Comparison of ENCODE assay signal across 26 cellular contexts in genomic region chr3:76025561-76025960, GRCh38.
"Had no signal": no experiment of that assay in that cellular context is flagged by ENCODE, and none has a peak within 500 bp of the region (broad histone marks: within the 10 kb centered on the region; RNA-seq: fewer than 3 reads in every experiment).

No MANE protein-coding gene starts in this region.

- H3K4me3 ChIP-seq: Peyer's patch, SJSA1 had no signal

- DNase-seq: activated CD4-positive, alpha-beta memory T cell treated with anti-CD3 and anti-CD28 coated beads for 36 hours; activated CD4-positive, alpha-beta T cell treated with anti-CD3 and anti-CD28 coated beads, Interleukin-2, amount 10 ng/mL, durations not matched to agents 7 days and 5 days; activated CD4-positive, CD25-positive, alpha-beta regulatory T cell; activated CD8-positive, alpha-beta memory T cell treated with anti-CD3 and anti-CD28 coated beads for 24 hours; activated effector memory CD4-positive, alpha-beta T cell treated with anti-CD3 and anti-CD28 coated beads, Interleukin-2, amount 50 U/mL, for 16 hours; activated naive CD4-positive, alpha-beta T cell treated with Interleukin-2 at 50 U/mL for 16 hours; activated naive CD8-positive, alpha-beta T cell treated with anti-CD3 and anti-CD28 coated beads, Interleukin-2, amount 50 U/mL, for 24 hours; activated T-cell treated with anti-CD3 and anti-CD28 coated beads, Interleukin-2, amount 50 U/mL, for 4 hours; amygdala; cerebellar nuclear complex; Karpas-422; MM.1S; NCI-H1105; NCI-H1436; NCI-H187; NCI-H2081; NCI-H510A treated with DMSO at 0.1 percent for 48 hours; NCI-H69; NK-92 treated with Interleukin-12 subunit alpha and Interleukin-12 subunit beta, amount 100 ng/mL, for 24 hours; Peyer's patch; SHP77; T-helper 2 cell; T1000 had no signal

- H3K4me1 Mint-ChIP-seq: activated CD4-positive, alpha-beta T cell treated with anti-CD3 and anti-CD28 coated beads, Interleukin-2, amount 10 ng/mL, durations not matched to agents 7 days and 5 days; activated naive CD8-positive, alpha-beta T cell treated with anti-CD3 and anti-CD28 coated beads, Interleukin-2, amount 50 U/mL, for 24 hours had no signal

- H3K27me3 ChIP-seq: Peyer's patch, SJSA1 had no signal

- H3K36me3 ChIP-seq: Peyer's patch, SJSA1 had no signal

- H3K9me3 ChIP-seq: Peyer's patch, SJSA1 had no signal

- H3K27me3 Mint-ChIP-seq: activated CD4-positive, alpha-beta memory T cell treated with anti-CD3 and anti-CD28 coated beads for 36 hours; activated CD4-positive, alpha-beta T cell treated with anti-CD3 and anti-CD28 coated beads, Interleukin-2, amount 10 ng/mL, durations not matched to agents 7 days and 5 days; activated naive CD8-positive, alpha-beta T cell treated with anti-CD3 and anti-CD28 coated beads, Interleukin-2, amount 50 U/mL, for 24 hours had no signal

- H3K27ac Mint-ChIP-seq: activated CD4-positive, alpha-beta memory T cell treated with anti-CD3 and anti-CD28 coated beads for 36 hours; activated CD4-positive, alpha-beta T cell treated with anti-CD3 and anti-CD28 coated beads, Interleukin-2, amount 10 ng/mL, durations not matched to agents 7 days and 5 days; activated naive CD4-positive, alpha-beta T cell treated with anti-CD3 and anti-CD28 coated beads, Interleukin-2, amount 50 U/mL, for 72 hours; activated naive CD8-positive, alpha-beta T cell treated with anti-CD3 and anti-CD28 coated beads, Interleukin-2, amount 50 U/mL, for 24 hours had no signal

- H3K4me1 ChIP-seq: Peyer's patch, SJSA1 had no signal

- H3K36me3 Mint-ChIP-seq: activated CD4-positive, alpha-beta memory T cell treated with anti-CD3 and anti-CD28 coated beads for 36 hours; activated naive CD4-positive, alpha-beta T cell treated with anti-CD3 and anti-CD28 coated beads, Interleukin-2, amount 50 U/mL, for 72 hours had no signal

- ATAC-seq: activated naive CD4-positive, alpha-beta T cell treated with anti-CD3 and anti-CD28 coated beads, Interleukin-2, amount 50 U/mL, for 72 hours; activated naive CD8-positive, alpha-beta T cell treated with anti-CD3 and anti-CD28 coated beads, Interleukin-2, amount 50 U/mL, for 24 hours; activated T-cell treated with anti-CD3 and anti-CD28 coated beads, Interleukin-2, amount 50 U/mL, for 4 hours; SK-N-SH treated with all-trans-retinoic acid at 6 μM for 48 hours had no signal

- H3K27ac ChIP-seq: Peyer's patch, SJSA1 had no signal

- H3K4me3 Mint-ChIP-seq: activated CD4-positive, alpha-beta memory T cell treated with anti-CD3 and anti-CD28 coated beads for 36 hours; activated CD4-positive, alpha-beta T cell treated with anti-CD3 and anti-CD28 coated beads, Interleukin-2, amount 10 ng/mL, durations not matched to agents 7 days and 5 days; activated naive CD8-positive, alpha-beta T cell treated with anti-CD3 and anti-CD28 coated beads, Interleukin-2, amount 50 U/mL, for 24 hours; activated T-cell treated with anti-CD3 and anti-CD28 coated beads, Interleukin-2, amount 50 U/mL, for 4 hours had no signal
